In the genomic region with DNA sequence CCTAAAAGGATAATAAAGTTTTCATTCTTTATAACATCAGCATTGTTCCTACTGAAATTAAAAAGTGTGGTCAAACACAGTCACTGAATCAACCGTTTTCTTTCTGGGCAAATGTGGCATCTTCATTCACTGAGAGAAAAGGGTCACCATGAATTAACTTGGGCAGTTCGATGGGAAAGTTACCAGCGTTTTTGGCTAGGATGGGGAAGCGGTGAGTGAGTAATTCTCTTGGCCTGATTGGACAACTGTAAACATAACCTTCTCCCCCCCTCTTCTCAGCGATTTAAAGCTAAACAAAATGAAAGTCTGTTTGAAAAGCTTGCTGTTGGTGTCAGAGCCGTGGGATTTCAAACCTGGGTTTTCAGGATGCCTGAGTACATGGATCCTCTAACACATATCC, we compare ENCODE assay signal across 9 cellular contexts.
DNase-seq lines count a peak whose midpoint lies in the region; ATAC-seq and TF ChIP-seq lines count a peak whose summit lies in the region.
"Had no signal": no experiment of that assay in that cellular context is flagged by ENCODE, and none has a peak within 500 bp of the region (broad histone marks: within the 10 kb centered on the region; RNA-seq: fewer than 3 reads in every experiment).

No MANE protein-coding gene starts in this region.

- H4K8ac ChIP-seq in mesenchymal stem cell (ENCODE audit: low read length): no peak overlapping the region

- no peak overlapping the region for H3K23ac ChIP-seq in mesenchymal stem cell (ENCODE audit: low read length in 2 of 2)

- no peak overlapping the region for H2AFZ ChIP-seq in mesenchymal stem cell (ENCODE audit: low read depth, low read length)

- 65 to 75% (median 73%) methylated on average over 6 of the region's 6 CpGs for WGBS in heart left ventricle, 4 donors
- WGBS in mesenchymal stem cell: 20% methylated on average over 1 of the region's 6 CpGs

- ATAC-seq in heart left ventricle: peak in 1 of 4 donors; percentile 55
- no peak for ATAC-seq in upper lobe of right lung
- ATAC-seq in GM18867 (IDR thresholded peaks at IDR 0.05; ENCODE audit: unreplicated experiment): no peak

- intact Hi-C loops in heart left ventricle (cut with DNase I): no loop called here
- intact Hi-C loops in cardiac septum (cut with DNase I): no loop called here
- intact Hi-C loops in vagina (cut with DNase I): no loop called here
- intact Hi-C loops in upper lobe of right lung (cut with DNase I): no loop called here

- H4K91ac ChIP-seq in mesenchymal stem cell (ENCODE audit: low read length): no peak overlapping the region

- TF ChIP-seq CTCF in heart left ventricle (IDR thresholded peaks at IDR 0.05): no peak
- TF ChIP-seq CTCF in cardiac fibroblast (IDR thresholded peaks at IDR 0.05; ENCODE audit: low read depth, low read length): no peak
- no peak for TF ChIP-seq CTCF in vagina (IDR thresholded peaks at IDR 0.05)
- no peak for TF ChIP-seq CTCF in GM13977 (IDR thresholded peaks at IDR 0.05; ENCODE audit: extremely low read depth, insufficient read depth, missing control alignments)
- no peak for TF ChIP-seq CTCF in upper lobe of right lung (IDR thresholded peaks at IDR 0.05)

- H3K4me2 ChIP-seq in mesenchymal stem cell (ENCODE audit: low read length, poor library complexity, severe bottlenecking): peak overlapping the region; percentile 58

- no peak overlapping the region for H3K4ac ChIP-seq in mesenchymal stem cell (ENCODE audit: low read depth in 1 of 2, low read length in 2 of 2)

- H3K36me3 ChIP-seq in heart left ventricle (peaks cover 0 to 88% (median 57%) of the 10 kb centered on the region in 9 donors), mesenchymal stem cell (ENCODE audit: control insufficient read depth in 1 of 2, insufficient read depth in 2 of 2, low read depth in 1 of 2, low read length in 2 of 2) (peaks cover 17 to 91% of the 10 kb centered on the region in 2 experiments), vagina (peaks cover 0 to 33% of the 10 kb centered on the region in 2 donors), upper lobe of right lung (peaks cover 51% of the 10 kb centered on the region)

- H3K18ac ChIP-seq in mesenchymal stem cell (ENCODE audit: low read depth in 1 of 2, low read length in 2 of 2): no peak overlapping the region

- H3K4me3 ChIP-seq in heart left ventricle: no peak overlapping the region
- peak overlapping the region; percentile 12 to 42 for H3K4me3 ChIP-seq in cardiac fibroblast (replicated peaks in 1 of 2; ENCODE audit: low read depth in 2 of 2, low read length in 2 of 2)
- H3K4me3 ChIP-seq in mesenchymal stem cell (ENCODE audit: insufficient read depth in 1 of 2, low read depth in 1 of 2, low read length in 2 of 2): peak overlapping the region in 1 of 2 experiments; percentile 69
- H3K4me3 ChIP-seq in vagina: peak overlapping the region; percentile 13 to 14
- H3K4me3 ChIP-seq in upper lobe of right lung: no peak overlapping the region

- H3K9ac ChIP-seq in mesenchymal stem cell (ENCODE audit: low read length): peak overlapping the region; percentile 93

- H3K27me3 ChIP-seq in heart left ventricle (no peaks in the 10 kb centered on the region), mesenchymal stem cell (ENCODE audit: control insufficient read depth in 1 of 2, insufficient read depth in 1 of 2, low read length in 2 of 2) (no peaks in the 10 kb centered on the region), vagina (no peaks in the 10 kb centered on the region), upper lobe of right lung (no peaks in the 10 kb centered on the region)

- in situ Hi-C loops in GM13977 (cut with MboI; ENCODE audit: low pct_unique_long_range_greater_than_20kb, low sequenced_read_pairs, unreplicated experiment): no loop called here

- H2BK12ac ChIP-seq in mesenchymal stem cell (ENCODE audit: low read length in 2 of 2): no peak overlapping the region

- no peak overlapping the region for H3K14ac ChIP-seq in mesenchymal stem cell (ENCODE audit: low read length in 2 of 2)

- H3K27ac ChIP-seq in heart left ventricle: peak overlapping the region in 9 of 12 donors; percentile 23 to 70 (median 52)
- H3K27ac ChIP-seq in mesenchymal stem cell (ENCODE audit: low read length, poor library complexity, severe bottlenecking): peak overlapping the region; percentile 95
- peak overlapping the region; percentile 75 for H3K27ac ChIP-seq in vagina
- no peak overlapping the region for H3K27ac ChIP-seq in upper lobe of right lung

- H3K79me1 ChIP-seq in mesenchymal stem cell (replicated peaks; ENCODE audit: low read length, poor library complexity, severe bottlenecking): peaks cover 16% of the 10 kb centered on the region

- H3K4me1 ChIP-seq in heart left ventricle (peaks cover 0 to 52% (median 22%) of the 10 kb centered on the region in 12 donors), mesenchymal stem cell (ENCODE audit: control insufficient read depth, insufficient read depth, low read depth, low read length) (peaks cover 10% of the 10 kb centered on the region), vagina (peaks cover 34% of the 10 kb centered on the region), upper lobe of right lung (peaks cover 8% of the 10 kb centered on the region)

- no peak overlapping the region for H2BK5ac ChIP-seq in mesenchymal stem cell (ENCODE audit: low read depth, low read length, poor library complexity, severe bottlenecking)

- no peak for DNase-seq in heart left ventricle
- no peak for DNase-seq in cardiac septum (ENCODE audit: low spot score)
- peak; percentile 72 to 92 for DNase-seq in cardiac fibroblast (ENCODE audit: low read depth in 2 of 2)
- peak; percentile 92 for DNase-seq in mesenchymal stem cell
- no peak for DNase-seq in vagina (ENCODE audit: extremely low spot score in 2 of 2)
- no peak for DNase-seq in GM13977 (ENCODE audit: low spot score)
- no peak for DNase-seq in upper lobe of right lung
- DNase-seq: NCI-H510A treated with DMSO at 0.1 percent for 48 hours had no signal

- H3K9me3 ChIP-seq in heart left ventricle (no peaks in the 10 kb centered on the region), mesenchymal stem cell (ENCODE audit: control insufficient read depth, low read length) (no peaks in the 10 kb centered on the region), vagina (no peaks in the 10 kb centered on the region), upper lobe of right lung (no peaks in the 10 kb centered on the region)

- no peak overlapping the region for H2BK15ac ChIP-seq in mesenchymal stem cell (ENCODE audit: low read depth, poor library complexity, severe bottlenecking)

- no peak for TF ChIP-seq POLR2A in heart left ventricle (IDR thresholded peaks at IDR 0.05)
- TF ChIP-seq POLR2A in vagina (IDR thresholded peaks at IDR 0.05): no peak

- no peak overlapping the region for H2AK5ac ChIP-seq in mesenchymal stem cell (ENCODE audit: low read length, severe bottlenecking)

- H2BK120ac ChIP-seq in mesenchymal stem cell (ENCODE audit: low read depth, low read length): no peak overlapping the region

Comparison
In these comparisons a context has a peak if more than half of its experiments do, and no peak if none do; other contexts are left out.
1. DNase-seq: peak in cardiac fibroblast (2 of 2) and mesenchymal stem cell (single experiment); none in heart left ventricle (0 of 5), cardiac septum (single experiment), vagina (0 of 2), GM13977 (single experiment) and upper lobe of right lung (single experiment).
2. H3K4me3 ChIP-seq: peak in cardiac fibroblast (2 of 2) and vagina (2 of 2); none in heart left ventricle (0 of 12) and upper lobe of right lung (single experiment).